ENCODE assay signal across 8 cellular contexts in the genomic region with DNA sequence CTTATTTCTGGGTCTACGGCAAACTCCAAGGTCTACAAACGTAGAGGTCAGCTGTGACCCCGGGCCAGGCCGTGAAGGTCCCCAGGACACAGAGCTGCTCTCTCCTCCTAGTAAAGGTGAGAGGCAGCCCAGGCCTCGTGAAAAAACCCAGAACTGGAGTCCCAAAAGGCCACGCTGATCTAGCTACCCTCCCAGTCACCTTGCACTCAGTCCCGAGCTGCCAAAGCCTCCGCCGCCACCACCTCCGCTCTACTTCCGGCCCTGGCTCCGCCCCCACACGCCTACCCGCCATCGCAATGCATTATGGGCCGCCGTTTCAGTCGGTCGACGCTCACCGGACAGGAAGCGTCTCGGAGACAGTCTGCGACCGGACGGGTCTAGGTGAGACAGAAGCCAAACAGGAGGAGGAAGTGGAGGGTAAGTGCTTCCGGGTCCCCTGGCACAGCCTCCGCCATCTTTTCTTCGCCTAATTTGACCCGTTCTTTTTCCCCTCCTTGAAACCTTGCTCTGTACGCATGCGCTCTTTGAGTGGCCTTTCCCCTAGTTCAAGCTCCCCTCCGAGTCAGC. TPM values are rescaled to one million over a fixed set of nuclear protein-coding genes. Genes with fewer than 3 reads are reported as not detected.
DNase-seq lines count a peak whose midpoint lies in the region; ATAC-seq and TF ChIP-seq lines count a peak whose summit lies in the region.

A gene with protein sequence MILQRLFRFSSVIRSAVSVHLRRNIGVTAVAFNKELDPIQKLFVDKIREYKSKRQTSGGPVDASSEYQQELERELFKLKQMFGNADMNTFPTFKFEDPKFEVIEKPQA (minus strand): TSS at position 251 of the 567 bp plus-strand sequence. CDS start 5,110 bp downstream, outside the sequence.
A gene (plus strand): TSS at position 319 of the 567 bp plus-strand sequence. CDS start 6,627 bp downstream, outside the sequence.

- peak; percentile 91 for TF ChIP-seq POLR2A in GM19193 (IDR thresholded peaks at IDR 0.05; ENCODE audit: extremely low read depth, insufficient read depth, insufficient read length)

- peak within 1 kb of the TSS; percentile 98 for H3K4me3 Mint-ChIP-seq in chondrocyte (ENCODE audit: unreplicated experiment)

- no peaks in the 10 kb centered on the region for H3K27me3 ChIP-seq in kidney epithelial cell (ENCODE audit: control insufficient read depth, insufficient read depth, low read length)

- H3K36me3 Mint-ChIP-seq in chondrocyte (ENCODE audit: low read depth) = no peaks in the 10 kb centered on the region

- H3K27ac Mint-ChIP-seq in chondrocyte (ENCODE audit: unreplicated experiment) = peak within 1 kb of the TSS; percentile 100

- peaks cover 36% of the 10 kb centered on the region for H3K4me1 Mint-ChIP-seq in chondrocyte (ENCODE audit: low read depth)

- no peaks in the 10 kb centered on the region for H3K9me3 Mint-ChIP-seq in chondrocyte (ENCODE audit: low read depth)

- H3K27me3 Mint-ChIP-seq in chondrocyte (ENCODE audit: low read depth) = no peaks in the 10 kb centered on the region

- no peak for TF ChIP-seq CTCF in chondrocyte (IDR thresholded peaks at IDR 0.05)
- TF ChIP-seq CTCF in kidney epithelial cell (IDR thresholded peaks at IDR 0.05; ENCODE audit: insufficient read depth, low read length, poor library complexity, severe bottlenecking) = no peak

- DNase-seq in AML-193 (lab: John Stamatoyannopoulos, UW) (peak; percentile 93 to 94), NCI-H510A treated with DMSO at 0.1 percent for 48 hours (lab: John Stamatoyannopoulos, UW) (peak; percentile 92), chondrocyte (ENCODE audit: low spot score) (peak; percentile 99), kidney epithelial cell (ENCODE audit: low read depth) (peak; percentile 91)
- DNase-seq in activated CD4-positive, alpha-beta T cell treated with anti-CD3 and anti-CD28 coated beads for 24 hours (ENCODE audit: low read depth in 2 of 2) = peak; percentile 95 to 98
- peak; percentile 97 for DNase-seq in stimulated activated CD4-positive, alpha-beta T cell treated with anti-CD3 and anti-CD28 coated beads, Interleukin-15, amount 100 ng/mL, for 48 hours (ENCODE audit: low read depth in 2 of 2)

- peak; percentile 92 for ATAC-seq in HG03439 (IDR thresholded peaks at IDR 0.05; ENCODE audit: unreplicated experiment)

- no peaks in the 10 kb centered on the region for H3K36me3 ChIP-seq in kidney epithelial cell (ENCODE audit: control insufficient read depth, insufficient read depth, low read length)

- peak within 1 kb of the TSS; percentile 75 for H3K4me3 ChIP-seq in kidney epithelial cell (ENCODE audit: low read depth, low read length)

RNA-seq across cellular contexts. Expression of the first gene that starts in this region (rescaled TPM):
- total RNA-seq in chondrocyte (102 to 126 TPM (median 107 TPM) in 3 replicates), kidney epithelial cell (107 and 135 TPM in 2 replicates)

RNA-seq across cellular contexts. Expression of the second gene that starts in this region (rescaled TPM):
- total RNA-seq in chondrocyte (17.9 to 20.2 TPM (median 18.5 TPM) in 3 replicates), kidney epithelial cell (16.1 and 16.6 TPM in 2 replicates)

Comparison
In these comparisons a context has a peak if more than half of its experiments do, and no peak if none do; other contexts are left out.
1. Peak in every context shown above with its lines: DNase-seq, ATAC-seq and H3K4me3 ChIP-seq.